ENCODE assay signal across 27 cellular contexts in the genomic region with DNA sequence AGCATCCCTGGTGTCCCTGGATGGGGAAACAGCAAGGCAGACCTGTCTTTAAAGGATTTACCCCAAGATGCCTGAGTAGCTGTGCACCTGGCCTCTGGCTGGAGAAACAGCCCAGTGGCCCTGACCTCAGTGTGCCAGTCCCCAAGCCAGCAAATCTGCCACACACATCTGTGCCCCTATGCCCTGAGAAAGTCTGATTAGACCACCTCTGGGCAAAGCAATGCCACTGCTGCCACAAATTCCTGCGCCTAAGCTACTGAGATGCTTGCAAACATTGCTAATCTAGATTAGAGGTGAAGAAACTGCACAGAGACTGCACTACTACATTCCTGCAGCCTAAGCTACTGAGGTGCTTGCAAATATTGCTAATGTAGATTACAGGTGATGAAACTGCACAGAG.
A peak's percentile ranks its signal among the peaks of the same experiment; 100 is the strongest.
DNase-seq lines count a peak whose midpoint lies in the region.
"Had no signal": no experiment of that assay in that cellular context is flagged by ENCODE, and none has a peak within 500 bp of the region (broad histone marks: within the 10 kb centered on the region; RNA-seq: fewer than 3 reads in every experiment).

No MANE protein-coding gene starts in this region.

- H2BK120ac ChIP-seq in trophoblast cell (ENCODE audit: insufficient read depth, low read length, poor library complexity) = no peak overlapping the region

- no peaks in the 10 kb centered on the region for H3K36me3 ChIP-seq in trophoblast cell (ENCODE audit: control insufficient read depth in 1 of 2, insufficient read depth in 2 of 2, low read length in 2 of 2)
- H3K36me3 ChIP-seq: BE2C; BLaER1; BLaER1 treated with 17β-estradiol and CSF1 and Interleukin-3, amounts not matched to agents 10 nM and 100 nM had no signal

- DNase-seq in trophoblast cell (peak; percentile 80 to 93), HUDEP-2 (lab: John Stamatoyannopoulos, UW; ENCODE audit: unreplicated experiment in 76 of 76) (no peak)
- DNase-seq: 8988T; ACHN; AML-193; BE2C; C1 segment of cervical spinal cord; Caco-2; Calu3; CD4-positive, alpha-beta memory T cell; CD4-positive, alpha-beta T cell; CD4-positive, CD25-positive, alpha-beta regulatory T cell; CD8-positive, alpha-beta memory T cell; CD8-positive, alpha-beta T cell; COR-L47; DMS 273 treated with DMSO at 0.1 percent for 48 hours; DMS153; DMS53; DMS79; DMS79 treated with DMSO at 0.1 percent for 48 hours; DND-41; EL had no signal

- no peak overlapping the region for H3K27ac ChIP-seq in trophoblast cell (ENCODE audit: low read depth, low read length)
- H3K27ac ChIP-seq: 22Rv1; A549; BLaER1; BLaER1 treated with 17β-estradiol and CSF1 and Interleukin-3, amounts not matched to agents 10 nM and 100 nM; C4-2B had no signal

- no peak overlapping the region for H3K4ac ChIP-seq in trophoblast cell (ENCODE audit: low read depth, low read length)

- H4K91ac ChIP-seq in trophoblast cell (ENCODE audit: low read depth, low read length) = no peak overlapping the region

- H4K8ac ChIP-seq in trophoblast cell (ENCODE audit: low read depth, low read length) = no peak overlapping the region

- H3K4me3 ChIP-seq in trophoblast cell (ENCODE audit: low read depth, low read length) = no peak overlapping the region
- H3K4me3 ChIP-seq: A549; BLaER1; BLaER1 treated with 17β-estradiol and CSF1 and Interleukin-3, amounts not matched to agents 10 nM and 100 nM had no signal

- no peaks in the 10 kb centered on the region for H3K27me3 ChIP-seq in trophoblast cell (ENCODE audit: insufficient read depth, low read length)
- H3K27me3 ChIP-seq: BE2C; BLaER1; BLaER1 treated with 17β-estradiol and CSF1 and Interleukin-3, amounts not matched to agents 10 nM and 100 nM had no signal

- no peak overlapping the region for H4K12ac ChIP-seq in trophoblast cell (ENCODE audit: low read depth, low read length)

- H3K4me1 ChIP-seq in trophoblast cell (ENCODE audit: control insufficient read depth in 1 of 2, insufficient read depth in 2 of 2, low read length in 2 of 2) = no peaks in the 10 kb centered on the region
- H3K4me1 ChIP-seq: A549; BE2C; BLaER1; BLaER1 treated with 17β-estradiol and CSF1 and Interleukin-3, amounts not matched to agents 10 nM and 100 nM; Caco-2 had no signal

- no peak overlapping the region for H3K9ac ChIP-seq in trophoblast cell (ENCODE audit: low read length)
- H3K9ac ChIP-seq: BLaER1; BLaER1 treated with 17β-estradiol and CSF1 and Interleukin-3, amounts not matched to agents 10 nM and 100 nM had no signal

- no peak overlapping the region for H2BK12ac ChIP-seq in trophoblast cell (ENCODE audit: low read length)

- no peaks in the 10 kb centered on the region for H3K79me1 ChIP-seq in trophoblast cell (ENCODE audit: low read length)

- H3K4me2 ChIP-seq in trophoblast cell (ENCODE audit: low read length) = no peak overlapping the region
- H3K4me2 ChIP-seq: A549; BLaER1; BLaER1 treated with 17β-estradiol and CSF1 and Interleukin-3, amounts not matched to agents 10 nM and 100 nM had no signal

- WGBS in trophoblast cell (ENCODE audit: extremely low coverage, insufficient coverage, insufficient read length) = no CpG with 5 or more reads among the region's 1 CpG

- H2AFZ ChIP-seq in trophoblast cell (ENCODE audit: insufficient read depth, low read length, poor library complexity) = no peak overlapping the region

- no peaks in the 10 kb centered on the region for H3K9me3 ChIP-seq in trophoblast cell (ENCODE audit: insufficient read depth, low read depth, low read length)
- H3K9me3 ChIP-seq: A549, BE2C, Caco-2 had no signal

- H3K18ac ChIP-seq in trophoblast cell (ENCODE audit: low read length) = no peak overlapping the region

- H3K23ac ChIP-seq in trophoblast cell (ENCODE audit: low read length) = no peak overlapping the region

- H3K79me2 ChIP-seq in trophoblast cell (ENCODE audit: control insufficient read depth, insufficient read depth, low read length, poor library complexity) = no peaks in the 10 kb centered on the region

- no peak overlapping the region for H2BK5ac ChIP-seq in trophoblast cell (ENCODE audit: low read depth, low read length, poor library complexity)

- H3K14ac ChIP-seq in trophoblast cell (ENCODE audit: low read length) = no peak overlapping the region

- no peak overlapping the region for H2AK5ac ChIP-seq in trophoblast cell (ENCODE audit: low read length)

Comparison
In these comparisons a context has a peak if more than half of its experiments do, and no peak if none do; other contexts are left out.
1. DNase-seq: peak in trophoblast cell (2 of 2); none in HUDEP-2 (0 of 76).